In the genomic region with DNA sequence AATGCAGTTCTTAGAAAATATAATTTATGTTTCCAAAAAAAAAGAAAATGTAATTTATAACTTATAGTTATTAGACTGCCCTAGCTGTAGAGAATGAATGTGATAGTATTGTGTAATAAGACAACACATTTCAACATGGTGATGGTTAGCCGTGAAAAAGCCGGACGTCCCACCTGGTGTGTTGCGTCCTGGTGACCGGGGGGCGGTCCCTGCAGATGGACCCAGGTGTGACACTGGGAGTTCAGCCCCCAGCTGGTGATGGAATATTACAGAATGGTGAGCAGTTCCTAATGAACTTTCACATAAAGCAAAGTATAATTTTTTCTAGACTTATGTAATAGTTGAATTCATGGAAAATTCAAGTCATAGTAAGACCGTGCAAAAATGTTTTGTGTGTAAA, we compare ENCODE assay signal across 14 cellular contexts.
DNase-seq lines count a peak whose midpoint lies in the region; ATAC-seq, FAIRE-seq and TF ChIP-seq lines count a peak whose summit lies in the region.
"Had no signal": no experiment of that assay in that cellular context is flagged by ENCODE, and none has a peak within 500 bp of the region (broad histone marks: within the 10 kb centered on the region; RNA-seq: fewer than 3 reads in every experiment).

No MANE protein-coding gene starts in this region.

- CTCF ChIA-PET in activated CD4-positive, alpha-beta T cell treated with anti-CD3 and anti-CD28 coated beads for 36 hours (lab: Charles Lee) = no interaction called here
- CTCF ChIA-PET in CD4-positive, alpha-beta T cell (lab: Charles Lee) = no interaction called here
- CTCF ChIA-PET in K562 (lab: Yijun Ruan, JAX; ENCODE audit: low intra/inter-chr PET ratio) = no interaction called here
- CTCF ChIA-PET in naive thymus-derived CD4-positive, alpha-beta T cell (lab: Charles Lee) = no interaction called here

- H3K27me3 Mint-ChIP-seq in activated CD4-positive, alpha-beta T cell treated with anti-CD3 and anti-CD28 coated beads for 36 hours = no peaks in the 10 kb centered on the region
- H3K27me3 Mint-ChIP-seq in CD4-positive, alpha-beta T cell = no peaks in the 10 kb centered on the region
- H3K27me3 Mint-ChIP-seq in naive thymus-derived CD4-positive, alpha-beta T cell = no peaks in the 10 kb centered on the region

- H3K4me3 Mint-ChIP-seq in activated CD4-positive, alpha-beta T cell treated with anti-CD3 and anti-CD28 coated beads for 36 hours = no peak overlapping the region
- H3K4me3 Mint-ChIP-seq in CD4-positive, alpha-beta T cell = no peak overlapping the region
- no peak overlapping the region for H3K4me3 Mint-ChIP-seq in naive thymus-derived CD4-positive, alpha-beta T cell

- no peak for DNase-seq in activated CD4-positive, alpha-beta T cell treated with anti-CD3 and anti-CD28 coated beads for 36 hours
- no peak for DNase-seq in activated CD4-positive, alpha-beta T cell treated with anti-CD3 and anti-CD28 coated beads, Interleukin-2, amount 50 U/mL, for 1 hour
- DNase-seq in CD4-positive, alpha-beta T cell = no peak
- DNase-seq in K562 (ENCODE audit: extremely low read depth in 1 of 4, low spot score in 3 of 4) = no peak
- DNase-seq in naive thymus-derived CD4-positive, alpha-beta T cell = no peak
- no peak for DNase-seq in effector memory CD4-positive, alpha-beta T cell
- DNase-seq: DMS 273 treated with DMSO at 0.1 percent for 48 hours, NCI-H1436 treated with DMSO at 0.1 percent for 48 hours, NCI-H226, NCI-H526 treated with DMSO at 0.1 percent for 48 hours, PC-3 had no signal

- intact Hi-C loops in activated CD4-positive, alpha-beta T cell treated with anti-CD3 and anti-CD28 coated beads for 36 hours (cut with DNase I, micrococcal nuclease) = no loop called here
- intact Hi-C loops in CD4-positive, alpha-beta T cell (cut with DNase I, micrococcal nuclease) = loop anchor here in 1 of 2 experiments (10.0 kb wide), 1 partner anchor 137 kb away; no protein-coding TSS in a partner anchor
- intact Hi-C loops in K562 (cut with micrococcal nuclease) = loop anchor here (5.0 kb wide), 1 partner anchor 35 kb away; no protein-coding TSS in a partner anchor
- intact Hi-C loops in naive thymus-derived CD4-positive, alpha-beta T cell (cut with micrococcal nuclease) = no loop called here

- TF ChIP-seq POLR2A in K562 (conservative IDR thresholded peaks at IDR 0.05) = no peak

- H3K4me1 ChIP-seq in K562 (replicated peaks in 1 of 2; ENCODE audit: control insufficient read depth in 2 of 2, insufficient read depth in 2 of 2, low read length in 2 of 2) = peaks cover 8 to 16% of the 10 kb centered on the region in 2 experiments; a peak in 4 of 5 replicates
- H3K4me1 ChIP-seq in naive thymus-derived CD4-positive, alpha-beta T cell (ENCODE audit: control insufficient read depth in 2 of 2, insufficient read depth in 2 of 2, low read length in 2 of 2) = peaks cover 0 to 6% of the 10 kb centered on the region in 2 donors
- H3K4me1 ChIP-seq in effector memory CD4-positive, alpha-beta T cell (ENCODE audit: control insufficient read depth, insufficient read depth, low read length, poor library complexity, severe bottlenecking) = no peaks in the 10 kb centered on the region

- H3K79me2 ChIP-seq in K562 (ENCODE audit: control insufficient read depth, insufficient read depth, low read length) = no peaks in the 10 kb centered on the region

- no peak for TF ChIP-seq RAD21 in K562 (CRISPR knock-in tag; conservative IDR thresholded peaks at IDR 0.05 in 1 of 2, IDR thresholded peaks at IDR 0.05 in 1 of 2)

- H4K20me1 ChIP-seq in K562 (replicated peaks; ENCODE audit: control insufficient read depth, insufficient read depth, low read length) = no peaks in the 10 kb centered on the region

- peaks cover 47% of the 10 kb centered on the region for H3K36me3 Mint-ChIP-seq in activated CD4-positive, alpha-beta T cell treated with anti-CD3 and anti-CD28 coated beads for 36 hours (ENCODE audit: low read depth)
- H3K36me3 Mint-ChIP-seq in CD4-positive, alpha-beta T cell (ENCODE audit: low read depth) = peaks cover 67% of the 10 kb centered on the region
- H3K36me3 Mint-ChIP-seq in naive thymus-derived CD4-positive, alpha-beta T cell = peaks cover 8 to 43% (median 13%) of the 10 kb centered on the region in 5 donors

- FAIRE-seq in K562 (lab: Jason Lieb, UNC) = no peak
- FAIRE-seq: A549 had no signal

- no peak for TF ChIP-seq CTCF in CD4-positive, alpha-beta T cell (IDR thresholded peaks at IDR 0.05)
- no peak for TF ChIP-seq CTCF in K562 (IDR thresholded peaks at IDR 0.05 in 2 of 3, conservative IDR thresholded peaks at IDR 0.05 in 1 of 3; ENCODE audit: insufficient read depth in 2 of 3, low read depth in 1 of 3, low read length in 3 of 3)

- no peak overlapping the region for H2AFZ ChIP-seq in K562 (ENCODE audit: low read depth, low read length)

- H3K27me3 ChIP-seq in CD4-positive, alpha-beta T cell (ENCODE audit: control insufficient read depth, insufficient read depth, low read length) = no peaks in the 10 kb centered on the region
- H3K27me3 ChIP-seq in K562 (ENCODE audit: control insufficient read depth in 2 of 2, insufficient read depth in 2 of 2, low read length in 2 of 2) = peaks cover 0 to 6% of the 10 kb centered on the region in 2 experiments; a peak in 2 of 5 replicates
- H3K27me3 ChIP-seq in naive thymus-derived CD4-positive, alpha-beta T cell (ENCODE audit: control insufficient read depth in 2 of 2, insufficient read depth in 2 of 2, low read length in 2 of 2) = no peaks in the 10 kb centered on the region
- no peaks in the 10 kb centered on the region for H3K27me3 ChIP-seq in effector memory CD4-positive, alpha-beta T cell (replicated peaks; ENCODE audit: control insufficient read depth, insufficient read depth, low read length, poor library complexity, severe bottlenecking)

- H3K4me2 ChIP-seq in K562 (ENCODE audit: insufficient read depth, low read length) = no peak overlapping the region
- H3K4me2 ChIP-seq: A549 had no signal

- H3K36me3 ChIP-seq in K562 (ENCODE audit: control insufficient read depth, insufficient read depth, low read length) = no peaks in the 10 kb centered on the region
- H3K36me3 ChIP-seq in naive thymus-derived CD4-positive, alpha-beta T cell (ENCODE audit: control insufficient read depth in 2 of 3, insufficient read depth in 3 of 3, low read length in 3 of 3) = peaks cover 0 to 9% (median 0%) of the 10 kb centered on the region in 3 experiments
- peaks cover 5% of the 10 kb centered on the region for H3K36me3 ChIP-seq in effector memory CD4-positive, alpha-beta T cell (ENCODE audit: control insufficient read depth, insufficient read depth, low read length)

- no peak overlapping the region for H3K27ac ChIP-seq in CD4-positive, alpha-beta T cell (ENCODE audit: low read depth, low read length)
- no peak overlapping the region for H3K27ac ChIP-seq in K562 (ENCODE audit: extremely low read depth, low read depth, low read length)
- H3K27ac ChIP-seq in naive thymus-derived CD4-positive, alpha-beta T cell (ENCODE audit: low read depth, low read length) = no peak overlapping the region
- no peak overlapping the region for H3K27ac ChIP-seq in effector memory CD4-positive, alpha-beta T cell (ENCODE audit: insufficient read depth, low read length, poor library complexity, severe bottlenecking)

- BruUV-seq in K562 (replicated peaks; lab: Mats Ljungman, UMichigan) = no TSS peak

- H3K9me3 Mint-ChIP-seq in activated CD4-positive, alpha-beta T cell treated with anti-CD3 and anti-CD28 coated beads for 36 hours (ENCODE audit: low read depth) = no peaks in the 10 kb centered on the region
- no peaks in the 10 kb centered on the region for H3K9me3 Mint-ChIP-seq in CD4-positive, alpha-beta T cell
- H3K9me3 Mint-ChIP-seq in naive thymus-derived CD4-positive, alpha-beta T cell = no peaks in the 10 kb centered on the region

- no peak overlapping the region for H3K9ac ChIP-seq in K562 (ENCODE audit: insufficient read depth in 1 of 2, low read depth in 2 of 2, low read length in 2 of 2)

- H3K27ac Mint-ChIP-seq in activated CD4-positive, alpha-beta T cell treated with anti-CD3 and anti-CD28 coated beads for 36 hours = peak overlapping the region; percentile 51
- H3K27ac Mint-ChIP-seq in CD4-positive, alpha-beta T cell = peak overlapping the region; percentile 70
- H3K27ac Mint-ChIP-seq in naive thymus-derived CD4-positive, alpha-beta T cell = peak overlapping the region in 7 of 9 donors; percentile 17 to 84 (median 69)

- H3K9me1 ChIP-seq in K562 (ENCODE audit: control insufficient read depth, insufficient read depth, low read length) = no peaks in the 10 kb centered on the region

- H3K4me1 Mint-ChIP-seq in activated CD4-positive, alpha-beta T cell treated with anti-CD3 and anti-CD28 coated beads for 36 hours = peaks cover 58% of the 10 kb centered on the region
- peaks cover 30% of the 10 kb centered on the region for H3K4me1 Mint-ChIP-seq in CD4-positive, alpha-beta T cell (ENCODE audit: low read depth)
- peaks cover 8 to 48% (median 20%) of the 10 kb centered on the region in 7 donors for H3K4me1 Mint-ChIP-seq in naive thymus-derived CD4-positive, alpha-beta T cell

- POLR2A ChIA-PET in activated CD4-positive, alpha-beta T cell treated with anti-CD3 and anti-CD28 coated beads for 36 hours (lab: Charles Lee) = no interaction called here
- POLR2A ChIA-PET in CD4-positive, alpha-beta T cell (lab: Charles Lee) = interaction anchor here (0.6 kb wide), 1 partner anchor 133 kb away, joined by 3 read pairs; no protein-coding TSS in a partner anchor
- POLR2A ChIA-PET in K562 (lab: Yijun Ruan, JAX) = no interaction called here
- POLR2A ChIA-PET in naive thymus-derived CD4-positive, alpha-beta T cell (lab: Charles Lee) = no interaction called here

- 69% methylated on average over 7 of the region's 7 CpGs for WGBS in K562 (ENCODE audit: insufficient coverage, low coverage, missing lambda C conversion rate)

- in situ Hi-C loops in K562 (cut with MboI) = no loop called here

- H3K4me3 ChIP-seq in K562 = no peak overlapping the region
- H3K4me3 ChIP-seq in naive thymus-derived CD4-positive, alpha-beta T cell (ENCODE audit: low read length) = no peak overlapping the region
- no peak overlapping the region for H3K4me3 ChIP-seq in effector memory CD4-positive, alpha-beta T cell (ENCODE audit: insufficient read depth, low read depth, low read length, poor library complexity, severe bottlenecking)
- H3K4me3 ChIP-seq: A549 had no signal

- no peak for TF ChIP-seq EP300 in K562 (IDR thresholded peaks at IDR 0.05; ENCODE audit: low read length)

- no peak for ATAC-seq in activated CD4-positive, alpha-beta T cell treated with anti-CD3 and anti-CD28 coated beads for 36 hours
- ATAC-seq in CD4-positive, alpha-beta T cell (ENCODE audit: poor library complexity) = no peak
- ATAC-seq in K562 (no peak), HG02973 (IDR thresholded peaks at IDR 0.05; ENCODE audit: unreplicated experiment) (no peak), GM18519 (IDR thresholded peaks at IDR 0.05; ENCODE audit: low FRiP score, unreplicated experiment) (no peak)
- no peak for ATAC-seq in naive thymus-derived CD4-positive, alpha-beta T cell
- ATAC-seq: A549, PC-3 had no signal

- no peaks in the 10 kb centered on the region for H3K9me3 ChIP-seq in CD4-positive, alpha-beta T cell (ENCODE audit: control insufficient read depth, low read length)
- H3K9me3 ChIP-seq in K562 (replicated peaks; ENCODE audit: control insufficient read depth, insufficient read depth, low read depth, low read length) = no peaks in the 10 kb centered on the region
- no peaks in the 10 kb centered on the region for H3K9me3 ChIP-seq in naive thymus-derived CD4-positive, alpha-beta T cell (ENCODE audit: control insufficient read depth in 2 of 3, low read length in 3 of 3)
- no peaks in the 10 kb centered on the region for H3K9me3 ChIP-seq in effector memory CD4-positive, alpha-beta T cell (ENCODE audit: control insufficient read depth, low read length)
- H3K9me3 ChIP-seq: A549 had no signal
